In the genomic region with DNA sequence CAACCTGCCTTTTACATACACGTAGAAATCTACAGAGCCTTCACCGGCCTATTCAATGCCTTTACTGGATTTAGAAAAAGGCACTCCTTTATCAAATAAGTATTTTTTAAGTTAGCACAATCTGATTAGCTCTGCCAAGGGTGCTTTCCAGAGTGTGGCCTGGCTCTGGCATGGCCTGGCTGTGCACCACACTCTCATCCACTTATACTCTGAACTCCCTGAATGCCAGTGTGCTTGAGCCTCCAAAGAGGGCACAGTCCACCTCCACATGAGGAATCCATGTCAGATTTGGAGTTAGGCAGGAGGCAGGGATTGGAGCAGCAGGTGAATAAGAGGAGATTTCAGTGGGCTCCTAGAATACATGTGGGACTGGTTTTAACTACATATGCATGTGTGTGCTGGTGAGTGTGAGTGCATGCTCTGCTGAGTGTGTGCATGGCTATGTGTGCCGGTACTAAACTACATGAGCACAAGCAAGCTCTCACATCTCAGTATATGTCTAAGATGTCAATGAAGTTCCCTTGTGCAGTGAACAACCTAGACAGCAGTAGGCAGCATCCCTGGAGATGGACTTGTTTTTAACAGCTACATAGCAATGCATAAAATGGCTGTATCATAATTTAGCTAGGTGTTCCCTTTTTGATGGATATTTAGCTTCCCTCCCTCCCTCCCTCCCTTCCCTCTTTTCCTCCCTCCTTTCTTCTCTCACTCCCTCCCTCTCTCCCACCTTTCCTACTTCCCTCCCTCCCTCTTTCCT, we compare ENCODE assay signal across 1 cellular context.
TF ChIP-seq lines count a peak whose summit lies in the region.

No MANE protein-coding gene starts in this region.

TF ChIP-seq in H1, 55 proteins besides CTCF, POLR2A, EP300 and RAD21 (continued from another document):
- TF ChIP-seq CHD7 (IDR thresholded peaks at IDR 0.05; ENCODE audit: insufficient replicate concordance, low read length), result no peak
- no peak for TF ChIP-seq EGR1 (IDR thresholded peaks at IDR 0.05; ENCODE audit: borderline replicate concordance, low read depth, low read length)
- TF ChIP-seq CREB1 (IDR thresholded peaks at IDR 0.05), result no peak
- no peak for TF ChIP-seq FOSL1 (IDR thresholded peaks at IDR 0.05; ENCODE audit: insufficient read depth, low read depth, low read length)
- no peak for TF ChIP-seq RNF2 (IDR thresholded peaks at IDR 0.05; ENCODE audit: borderline replicate concordance, low read depth, low read length, missing control alignments, poor library complexity, severe bottlenecking)
